In genomic region chr17:73316919-73317505, GRCh38 we compare ENCODE assay signal across 12 cellular contexts. TPM values are rescaled to one million over a fixed set of nuclear protein-coding genes. Genes with fewer than 3 reads are reported as not detected.
DNase-seq lines count a peak whose midpoint lies in the region; ATAC-seq and TF ChIP-seq lines count a peak whose summit lies in the region.
"Had no signal": no experiment of that assay in that cellular context is flagged by ENCODE, and none has a peak within 500 bp of the region (broad histone marks: within the 10 kb centered on the region; RNA-seq: fewer than 3 reads in every experiment).

No MANE protein-coding gene starts in this region.

- intact Hi-C loops in left ventricle myocardium superior (cut with micrococcal nuclease), result no loop called here

- peak; percentile 76 for DNase-seq in GM12865 (ENCODE audit: low read depth)
- DNase-seq in left ventricle myocardium superior, result no peak
- no peak for DNase-seq in T-helper 2 cell
- no peak for DNase-seq in COLO829 (ENCODE audit: low spot score)
- no peak for DNase-seq in germinal center (ENCODE audit: low spot score)
- no peak for DNase-seq in G401 (ENCODE audit: low spot score)
- DNase-seq: CD4-positive, alpha-beta memory T cell; testis had no signal

- TF ChIP-seq CTCF in GM12865 (IDR thresholded peaks at IDR 0.05; ENCODE audit: insufficient read depth, low read depth, low read length, missing control alignments), result no peak

- in situ Hi-C loops in G401 (cut with HindIII; ENCODE audit: low sequenced_read_pairs), result no loop called here

- ATAC-seq in GM21526 (IDR thresholded peaks at IDR 0.05; ENCODE audit: low FRiP score, unreplicated experiment) (peak; percentile 62), HG03460 (IDR thresholded peaks at IDR 0.05; ENCODE audit: unreplicated experiment) (peak; percentile 71), left ventricle myocardium superior (peak; percentile 10)

- no peak overlapping the region for H3K4me3 ChIP-seq in GM12865 (ENCODE audit: low read depth, low read length)
- H3K4me3 ChIP-seq: testis had no signal

RNA-seq across cellular contexts. Expression of gene CDC42EP4, which starts 5.2 kb away (rescaled TPM):
- total RNA-seq in left ventricle myocardium superior, result 51.4 TPM
- total RNA-seq in G401 (2014; rRNA removed; shearing (Covaris generic)), result 66.1 and 79.4 TPM in 2 replicates

RNA-seq across cellular contexts. Expression of gene CPSF4L, which starts 55.3 kb away (rescaled TPM):
- total RNA-seq in left ventricle myocardium superior, result not detected
- 0.14 TPM in 1 of 2 replicates, not detected in the other for total RNA-seq in G401 (2014; rRNA removed; shearing (Covaris generic))
- total RNA-seq: CD4-positive, alpha-beta memory T cell; lung microvascular endothelial cell; PC-3 had no signal

Comparison
In these comparisons a context has a peak if more than half of its experiments do, and no peak if none do; other contexts are left out.
1. ATAC-seq: peak in every context shown above with its lines; median percentile 71 in HG03460; 62 in GM21526; 10 in left ventricle myocardium superior.